23 cellular contexts compared by ENCODE assay signal in genomic region chr18:57961876-57962505, GRCh38.
DNase-seq lines count a peak whose midpoint lies in the region; ATAC-seq and TF ChIP-seq lines count a peak whose summit lies in the region.
"Had no signal": no experiment of that assay in that cellular context is flagged by ENCODE, and none has a peak within 500 bp of the region (broad histone marks: within the 10 kb centered on the region; RNA-seq: fewer than 3 reads in every experiment).

No MANE protein-coding gene starts in this region.

- no peaks in the 10 kb centered on the region for H3K36me3 Mint-ChIP-seq in T-helper 2 cell treated with Interferon-gamma antibody and Interleukin-4, amounts not matched to agents 5 μg/mL and 100 μg/mL, for 36 hours (ENCODE audit: low read depth)
- H3K36me3 Mint-ChIP-seq: CD8-positive, alpha-beta T cell; IgD-negative memory B cell had no signal

- no peaks in the 10 kb centered on the region for H3K79me2 ChIP-seq in PC-3 (ENCODE audit: low read length)

- no peaks in the 10 kb centered on the region for H3K9me3 Mint-ChIP-seq in T-helper 2 cell treated with Interferon-gamma antibody and Interleukin-4, amounts not matched to agents 5 μg/mL and 100 μg/mL, for 36 hours
- H3K9me3 Mint-ChIP-seq: CD8-positive, alpha-beta T cell; IgD-negative memory B cell had no signal

- H3K4me2 ChIP-seq in PC-3 (ENCODE audit: low read length) (peak overlapping the region; percentile 12; the same call in 1 of the 2 replicates), skeletal muscle satellite cell (ENCODE audit: low read length) (peak overlapping the region; percentile 2)

- ATAC-seq in PC-3 (peak; percentile 44), GM21367 (IDR thresholded peaks at IDR 0.05; ENCODE audit: unreplicated experiment) (no peak)
- ATAC-seq: CD8-positive, alpha-beta T cell had no signal

- no peaks in the 10 kb centered on the region for H3K9me2 ChIP-seq in PC-3 (replicated peaks; ENCODE audit: low read length)

- H3K9ac ChIP-seq in PC-3 (ENCODE audit: low read length) (no peak overlapping the region), skeletal muscle satellite cell (ENCODE audit: low read depth, low read length) (no peak overlapping the region)

- no TSS peak for BruUV-seq in PC-3 (replicated peaks; lab: Mats Ljungman, UMichigan)

- H3K9me3 ChIP-seq in PC-3 (ENCODE audit: low read length) = no peaks in the 10 kb centered on the region
- H3K9me3 ChIP-seq in skeletal muscle satellite cell (replicated peaks; ENCODE audit: low read length) = no peaks in the 10 kb centered on the region
- H3K9me3 ChIP-seq: Caco-2, SJSA1 had no signal

- TF ChIP-seq CTCF in PC-3 (conservative IDR thresholded peaks at IDR 0.05; ENCODE audit: low read depth, low read length) = no peak
- TF ChIP-seq CTCF in choroid plexus epithelial cell (conservative IDR thresholded peaks at IDR 0.05; ENCODE audit: low read depth, low read length) = no peak

- H3F3A ChIP-seq in PC-3 (ENCODE audit: low read length, unreplicated experiment) = no peaks in the 10 kb centered on the region

- intact Hi-C loops in PC-3 (cut with micrococcal nuclease) = loop anchor here (10.0 kb wide), 1 partner anchor 53 kb away; no protein-coding TSS in a partner anchor

- CTCF ChIA-PET in PC-3 (lab: Charles Lee) = no interaction called here

- POLR2A ChIA-PET in PC-3 (lab: Charles Lee; ENCODE audit: unreplicated experiment) = no interaction called here

- no peak overlapping the region for H2AFZ ChIP-seq in PC-3 (ENCODE audit: low read length)

- H3K4me1 ChIP-seq in PC-3 (ENCODE audit: insufficient read depth, low read length) (peaks cover 7% of the 10 kb centered on the region; the same call in 1 of the 2 replicates), skeletal muscle satellite cell (ENCODE audit: control insufficient read depth, insufficient read depth, low read length) (peaks cover 3% of the 10 kb centered on the region)
- H3K4me1 ChIP-seq: Caco-2, SJSA1 had no signal

- no peak overlapping the region for H3K27ac Mint-ChIP-seq in T-helper 2 cell treated with Interferon-gamma antibody and Interleukin-4, amounts not matched to agents 5 μg/mL and 100 μg/mL, for 36 hours
- H3K27ac Mint-ChIP-seq: CD8-positive, alpha-beta T cell; IgD-negative memory B cell had no signal

- H3K27me3 ChIP-seq in PC-3 (ENCODE audit: low read length) (no peaks in the 10 kb centered on the region), skeletal muscle satellite cell (ENCODE audit: control insufficient read depth, insufficient read depth, low read length) (peaks cover 9% of the 10 kb centered on the region)
- H3K27me3 ChIP-seq: SJSA1 had no signal

- H3K4me3 ChIP-seq in PC-3 (ENCODE audit: low read length) (no peak overlapping the region), choroid plexus epithelial cell (ENCODE audit: low read depth, low read length) (no peak overlapping the region), skeletal muscle satellite cell (ENCODE audit: low read length) (no peak overlapping the region)
- H3K4me3 ChIP-seq: SJSA1 had no signal

- peak; percentile 54 for DNase-seq in ELR (ENCODE audit: low read depth)
- DNase-seq in PC-3 = peak; percentile 57
- peak; percentile 18 for DNase-seq in choroid plexus epithelial cell (ENCODE audit: low read depth)
- no peak for DNase-seq in T-helper 2 cell treated with Interferon-gamma antibody and Interleukin-4, amounts not matched to agents 5 μg/mL and 100 μg/mL, for 36 hours (ENCODE audit: low spot score)
- DNase-seq in middle frontal gyrus (ENCODE audit: extremely low spot score, low spot score) = no peak
- DNase-seq: C1 segment of cervical spinal cord; Caco-2; CD8-positive, alpha-beta T cell; GDM1; HCEC 1CT; MV-4-11; NCI-H1105; NCI-H1436 treated with DMSO at 0.1 percent for 48 hours; NCI-H1930; NCI-H2107; NCI-H524; NCI-H774; Right ventricle myocardium superior; RPMI8226 had no signal

- no peaks in the 10 kb centered on the region for H3K4me1 Mint-ChIP-seq in T-helper 2 cell treated with Interferon-gamma antibody and Interleukin-4, amounts not matched to agents 5 μg/mL and 100 μg/mL, for 36 hours (ENCODE audit: low read depth)

- H3K27me3 Mint-ChIP-seq in T-helper 2 cell treated with Interferon-gamma antibody and Interleukin-4, amounts not matched to agents 5 μg/mL and 100 μg/mL, for 36 hours (ENCODE audit: low read depth) = peaks cover 20% of the 10 kb centered on the region

- H3K27ac ChIP-seq in PC-3 (ENCODE audit: low read length) = no peak overlapping the region
- H3K27ac ChIP-seq: SJSA1 had no signal

- no peaks in the 10 kb centered on the region for H3K36me3 ChIP-seq in PC-3 (ENCODE audit: low read depth, low read length)
- H3K36me3 ChIP-seq in skeletal muscle satellite cell (ENCODE audit: insufficient read depth, low read length) = no peaks in the 10 kb centered on the region
- H3K36me3 ChIP-seq: SJSA1 had no signal

- H3K4me3 Mint-ChIP-seq in T-helper 2 cell treated with Interferon-gamma antibody and Interleukin-4, amounts not matched to agents 5 μg/mL and 100 μg/mL, for 36 hours = no peak overlapping the region
- H3K4me3 Mint-ChIP-seq: CD8-positive, alpha-beta T cell; IgD-negative memory B cell had no signal

- no peaks in the 10 kb centered on the region for H4K20me1 ChIP-seq in PC-3 (ENCODE audit: low read length)

Comparison
In these comparisons a context has a peak if more than half of its experiments do, and no peak if none do; other contexts are left out.
1. DNase-seq: peak in ELR (single experiment), PC-3 (single experiment) and choroid plexus epithelial cell (single experiment); none in T-helper 2 cell treated with Interferon-gamma antibody and Interleukin-4, amounts not matched to agents 5 μg/mL and 100 μg/mL, for 36 hours (single experiment) and middle frontal gyrus (single experiment).